9 cellular contexts compared by ENCODE assay signal in the genomic region with DNA sequence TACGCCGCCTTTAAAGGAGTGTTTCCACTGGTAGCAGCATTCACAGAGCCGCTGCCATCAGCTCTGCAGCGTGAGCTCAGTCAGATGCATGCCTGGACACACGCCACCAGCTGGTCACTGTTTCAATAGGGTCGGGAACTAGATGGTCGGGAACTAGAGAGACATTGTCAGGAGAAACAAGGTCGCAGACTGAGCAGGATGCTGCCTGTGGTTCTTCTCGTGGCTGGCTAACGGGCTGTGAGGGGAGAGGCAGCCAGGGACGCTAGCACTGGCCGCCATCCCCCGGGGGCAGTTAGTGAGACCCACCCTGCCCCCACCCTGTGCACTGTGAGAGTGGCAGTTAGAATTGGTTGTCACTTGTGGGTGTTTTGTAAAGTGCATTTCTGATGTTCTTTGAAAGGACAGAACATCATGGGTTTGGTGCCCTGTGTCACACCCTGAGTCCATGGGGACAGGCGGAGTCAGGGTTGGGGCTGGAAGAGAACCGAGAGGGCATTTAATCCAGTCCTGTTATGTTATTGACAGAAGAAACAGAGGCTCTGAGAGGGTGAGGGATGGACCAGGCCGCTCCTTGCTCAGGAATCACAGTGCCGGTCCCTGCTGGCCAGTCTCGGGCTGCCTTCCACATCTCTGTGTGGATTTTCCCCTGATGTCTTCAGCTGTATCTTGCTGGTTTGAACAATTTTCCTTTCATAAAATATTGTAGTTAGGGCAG.
DNase-seq lines count a peak whose midpoint lies in the region; ATAC-seq and TF ChIP-seq lines count a peak whose summit lies in the region.
"Had no signal": no experiment of that assay in that cellular context is flagged by ENCODE, and none has a peak within 500 bp of the region (broad histone marks: within the 10 kb centered on the region; RNA-seq: fewer than 3 reads in every experiment).

No MANE protein-coding gene starts in this region.

- H3K23me2 ChIP-seq in H9 (ENCODE audit: insufficient read length, low read depth, low read length, poor library complexity, severe bottlenecking): no peaks in the 10 kb centered on the region

- DNase-seq in H9 (peak; percentile 84), SJCRH30 (peak; percentile 49 to 68), foreskin keratinocyte (no peak), ovary (peak; percentile 58 to 76 (median 72))
- DNase-seq in stimulated activated CD4-positive, alpha-beta T cell treated with anti-CD3 and anti-CD28 coated beads, Interleukin-15, amount 100 ng/mL, for 24 hours: no peak

- no CpG with 5 or more reads among the region's 18 CpGs for WGBS in H9 (ENCODE audit: extremely low coverage, insufficient read length, low lambda C conversion rate)
- WGBS in ovary, 3 donors: 28 to 31% (median 30%) methylated on average over 18 of the region's 18 CpGs

- H2AFZ ChIP-seq in H9 (ENCODE audit: low read length): no peak overlapping the region

- H2BK120ac ChIP-seq in H9 (ENCODE audit: low read depth, low read length, poor library complexity, severe bottlenecking): no peak overlapping the region

- H3K4me3 ChIP-seq in SJCRH30 (no peak overlapping the region), ovary (no peak overlapping the region)

- no peak overlapping the region for H3K9ac ChIP-seq in H9 (ENCODE audit: extremely low read depth, insufficient read length, low read length)

- no peak overlapping the region for H2BK20ac ChIP-seq in H9 (ENCODE audit: low read depth, low read length, poor library complexity, severe bottlenecking)

- H3T11ph ChIP-seq in H9 (ENCODE audit: low read length): no peak overlapping the region

- H2AK5ac ChIP-seq in H9 (ENCODE audit: insufficient read length, low read length): no peak overlapping the region

- H3K56ac ChIP-seq in H9 (ENCODE audit: insufficient read length, low read depth, low read length): no peak overlapping the region

- no peaks in the 10 kb centered on the region for H4K20me1 ChIP-seq in H9 (ENCODE audit: control insufficient read depth, insufficient read depth, insufficient read length)

- H4K5ac ChIP-seq in H9 (ENCODE audit: insufficient read length, low read depth, low read length): no peak overlapping the region

- no peaks in the 10 kb centered on the region for H3K27me3 ChIP-seq in H9 (ENCODE audit: insufficient read depth, low read length)
- H3K27me3 ChIP-seq in SJCRH30: peaks cover 18% of the 10 kb centered on the region
- peaks cover 44% of the 10 kb centered on the region for H3K27me3 ChIP-seq in foreskin keratinocyte
- no peaks in the 10 kb centered on the region for H3K27me3 ChIP-seq in ovary

- H3K4me1 Mint-ChIP-seq in H9: peaks cover 48 to 55% of the 10 kb centered on the region in 2 experiments

- no peak overlapping the region for H3K4me2 ChIP-seq in H9 (ENCODE audit: insufficient read depth, insufficient read length, low read length)

- no peaks in the 10 kb centered on the region for H3K9me3 ChIP-seq in H9 (ENCODE audit: control insufficient read depth, low read depth, low read length)
- H3K9me3 ChIP-seq in SJCRH30 (replicated peaks): no peaks in the 10 kb centered on the region
- H3K9me3 ChIP-seq in ovary: no peaks in the 10 kb centered on the region

- no peak overlapping the region for H3K14ac ChIP-seq in H9 (ENCODE audit: insufficient read depth, low read length)

- no peak overlapping the region for H3K27ac Mint-ChIP-seq in H9

- no peak overlapping the region for H3K18ac ChIP-seq in H9 (ENCODE audit: insufficient read length, low read depth, low read length)

- peaks cover 0 to 8% (median 0%) of the 10 kb centered on the region in 3 experiments; a peak in 1 of 7 replicates for H3K36me3 Mint-ChIP-seq in H9 (ENCODE audit: insufficient read depth in 1 of 3, low read depth in 3 of 3)

- H4K8ac ChIP-seq in H9 (replicated peaks; ENCODE audit: insufficient read length, low read depth, low read length): no peak overlapping the region

- H3K27me3 Mint-ChIP-seq in H9 (ENCODE audit: low read depth): no peaks in the 10 kb centered on the region; the same call in 1 of the 2 replicates

- no peaks in the 10 kb centered on the region for H3K36me3 ChIP-seq in SJCRH30
- H3K36me3 ChIP-seq in ovary: no peaks in the 10 kb centered on the region

- H3K9me3 Mint-ChIP-seq in H9: no peaks in the 10 kb centered on the region

- no peak for TF ChIP-seq POLR2A in ovary (IDR thresholded peaks at IDR 0.05)

- TF ChIP-seq CTCF in H9 (conservative IDR thresholded peaks at IDR 0.05) (peak; percentile 55; the same call in 2 of the 3 replicates), foreskin keratinocyte (conservative IDR thresholded peaks at IDR 0.05) (peak; percentile 39), ovary (IDR thresholded peaks at IDR 0.05) (peak in 2 of 3 donors; percentile 5 to 34)

- ATAC-seq in foreskin keratinocyte (no peak), HG02763 (IDR thresholded peaks at IDR 0.05; ENCODE audit: unreplicated experiment) (no peak), GM19463 (IDR thresholded peaks at IDR 0.05; ENCODE audit: unreplicated experiment) (no peak), HG03196 (IDR thresholded peaks at IDR 0.05; ENCODE audit: unreplicated experiment) (no peak)
- ATAC-seq: left colon had no signal

- intact Hi-C loops in ovary (cut with DNase I): loop anchor here in 1 of 4 donors (10.0 kb wide), 1 partner anchor 81 kb away; no protein-coding TSS in a partner anchor

- H2BK15ac ChIP-seq in H9 (ENCODE audit: low read depth, low read length): no peak overlapping the region

- H2BK12ac ChIP-seq in H9 (ENCODE audit: insufficient read length, low read depth, low read length): no peak overlapping the region

- H3K23ac ChIP-seq in H9 (ENCODE audit: insufficient read length, low read depth, low read length): no peak overlapping the region

- H3K27ac ChIP-seq in H9 (ENCODE audit: insufficient read length, low read depth, low read length) (no peak overlapping the region), SJCRH30 (no peak overlapping the region), foreskin keratinocyte (no peak overlapping the region), ovary (no peak overlapping the region)

- peaks cover 17% of the 10 kb centered on the region for H3K4me1 ChIP-seq in H9 (ENCODE audit: insufficient read depth, low read length)
- no peaks in the 10 kb centered on the region for H3K4me1 ChIP-seq in SJCRH30
- no peaks in the 10 kb centered on the region for H3K4me1 ChIP-seq in foreskin keratinocyte
- peaks cover 13% of the 10 kb centered on the region for H3K4me1 ChIP-seq in ovary (ENCODE audit: insufficient read depth)

- no peak overlapping the region for H3K4ac ChIP-seq in H9 (ENCODE audit: low read depth, low read length)

- no peaks in the 10 kb centered on the region for H3K79me2 ChIP-seq in H9 (ENCODE audit: insufficient read depth, low read length)

- H2BK5ac ChIP-seq in H9 (ENCODE audit: insufficient read length, low read length): no peak overlapping the region

- no peak for TF ChIP-seq EP300 in ovary (IDR thresholded peaks at IDR 0.05)

- H3K79me1 ChIP-seq in H9 (ENCODE audit: insufficient read depth, low read depth, low read length, poor library complexity, severe bottlenecking): no peaks in the 10 kb centered on the region

- H4K91ac ChIP-seq in H9 (ENCODE audit: insufficient read length, low read depth, low read length): no peak overlapping the region

- H3K4me3 Mint-ChIP-seq in H9: no peak overlapping the region

Comparison
In these comparisons a context has a peak if more than half of its experiments do, and no peak if none do; other contexts are left out.
1. DNase-seq: peak in H9 (single experiment), SJCRH30 (2 of 2) and ovary (5 of 5); none in foreskin keratinocyte (0 of 2) and stimulated activated CD4-positive, alpha-beta T cell treated with anti-CD3 and anti-CD28 coated beads, Interleukin-15, amount 100 ng/mL, for 24 hours (single experiment).
2. Peak in every context shown above with its lines, with median percentiles within 50 percentile points of each other: CTCF ChIP-seq.